ENCODE assay signal across 8 cellular contexts in genomic region chr16:87778830-87779579, GRCh38. TPM values are rescaled to one million over a fixed set of nuclear protein-coding genes. Genes with fewer than 3 reads are reported as not detected.
DNase-seq lines count a peak whose midpoint lies in the region; ATAC-seq, FAIRE-seq and TF ChIP-seq lines count a peak whose summit lies in the region.

No MANE protein-coding gene starts in this region.

- H3K27me3 ChIP-seq in GM06990 (replicated peaks; ENCODE audit: control insufficient read depth, insufficient read depth, low read length) (no peaks in the 10 kb centered on the region), pancreas (no peaks in the 10 kb centered on the region)

- H3K4me3 ChIP-seq in GM06990 (replicated peaks; ENCODE audit: low read depth, low read length) (no peak overlapping the region), NB4 (ENCODE audit: low read depth, low read length) (peak overlapping the region; percentile 61), pancreas (no peak overlapping the region)

- H3K4me3 Mint-ChIP-seq in HFFc6: peak overlapping the region; percentile 71
- peak overlapping the region; percentile 64 for H3K4me3 Mint-ChIP-seq in activated naive CD4-positive, alpha-beta T cell treated with anti-CD3 and anti-CD28 coated beads, Interleukin-2, amount 50 U/mL, for 24 hours
- peak overlapping the region; percentile 61 for H3K4me3 Mint-ChIP-seq in glutamatergic neuron (ENCODE audit: unreplicated experiment)
- no peak overlapping the region for H3K4me3 Mint-ChIP-seq in type B pancreatic cell

- peak; percentile 17 for TF ChIP-seq POLR2A in NB4 (IDR thresholded peaks at IDR 0.05; ENCODE audit: extremely low read depth, insufficient read length)

- H3K27ac Mint-ChIP-seq in HFFc6: peak overlapping the region; percentile 92
- peak overlapping the region; percentile 99 for H3K27ac Mint-ChIP-seq in activated naive CD4-positive, alpha-beta T cell treated with anti-CD3 and anti-CD28 coated beads, Interleukin-2, amount 50 U/mL, for 24 hours
- peak overlapping the region; percentile 98 for H3K27ac Mint-ChIP-seq in glutamatergic neuron (ENCODE audit: unreplicated experiment)
- peak overlapping the region; percentile 83 for H3K27ac Mint-ChIP-seq in type B pancreatic cell

- H3K27me3 Mint-ChIP-seq in HFFc6 (ENCODE audit: insufficient read depth): no peaks in the 10 kb centered on the region; the same call in 1 of the 2 replicates
- H3K27me3 Mint-ChIP-seq in activated naive CD4-positive, alpha-beta T cell treated with anti-CD3 and anti-CD28 coated beads, Interleukin-2, amount 50 U/mL, for 24 hours: no peaks in the 10 kb centered on the region
- peaks cover 5% of the 10 kb centered on the region for H3K27me3 Mint-ChIP-seq in glutamatergic neuron (ENCODE audit: unreplicated experiment)
- H3K27me3 Mint-ChIP-seq in type B pancreatic cell: no peaks in the 10 kb centered on the region

- peak; percentile 97 for DNase-seq in GM06990 (ENCODE audit: extremely low read depth, insufficient read length)
- DNase-seq in HFFc6: peak; percentile 90
- DNase-seq in NB4 (ENCODE audit: low read depth): peak; percentile 100
- peak; percentile 95 for DNase-seq in glutamatergic neuron
- DNase-seq in pancreas: peak; percentile 79 to 98 (median 92)
- peak; percentile 94 for DNase-seq in type B pancreatic cell (ENCODE audit: extremely low spot score, unreplicated experiment)

- WGBS in pancreas, 2 donors: 31 to 32% methylated on average over 41 of the region's 41 CpGs

- TF ChIP-seq CTCF in GM06990 (IDR thresholded peaks at IDR 0.05; ENCODE audit: insufficient read depth, low read length, poor library complexity, severe bottlenecking) (peak; percentile 97), HFFc6 (IDR thresholded peaks at IDR 0.05) (peak; percentile 100), NB4 (IDR thresholded peaks at IDR 0.05; ENCODE audit: low read depth, low read length) (peak; percentile 66), glutamatergic neuron (IDR thresholded peaks at IDR 0.05; ENCODE audit: partially characterized antibody, unreplicated experiment) (peak; percentile 99), pancreas (IDR thresholded peaks at IDR 0.05) (peak; percentile 97 to 100 (median 98)), type B pancreatic cell (conservative IDR thresholded peaks at IDR 0.05) (peak; percentile 99)

- intact Hi-C loops in pancreas (cut with DNase I): loop anchor here in 1 of 3 donors (10.0 kb wide), 1 partner anchor 126 kb away; no protein-coding TSS in a partner anchor

- H3K9me3 Mint-ChIP-seq in HFFc6: no peaks in the 10 kb centered on the region
- H3K9me3 Mint-ChIP-seq in activated naive CD4-positive, alpha-beta T cell treated with anti-CD3 and anti-CD28 coated beads, Interleukin-2, amount 50 U/mL, for 24 hours: no peaks in the 10 kb centered on the region
- H3K9me3 Mint-ChIP-seq in glutamatergic neuron (ENCODE audit: unreplicated experiment): peaks cover 7% of the 10 kb centered on the region
- no peaks in the 10 kb centered on the region for H3K9me3 Mint-ChIP-seq in type B pancreatic cell

- FAIRE-seq in pancreas (lab: Jason Lieb, UNC): no peak

- peaks cover 42% of the 10 kb centered on the region for H3K4me1 Mint-ChIP-seq in HFFc6 (ENCODE audit: low read depth)
- H3K4me1 Mint-ChIP-seq in activated naive CD4-positive, alpha-beta T cell treated with anti-CD3 and anti-CD28 coated beads, Interleukin-2, amount 50 U/mL, for 24 hours: peaks cover 43% of the 10 kb centered on the region
- peaks cover 9% of the 10 kb centered on the region for H3K4me1 Mint-ChIP-seq in glutamatergic neuron (ENCODE audit: low read depth, unreplicated experiment)
- H3K4me1 Mint-ChIP-seq in type B pancreatic cell (ENCODE audit: unreplicated experiment): peaks cover 8% of the 10 kb centered on the region

- ATAC-seq in SK-N-SH treated with all-trans-retinoic acid at 6 μM for 48 hours (peak; percentile 92), pancreas (peak; percentile 89 to 94 (median 92))

- H3K9me3 ChIP-seq in pancreas: no peaks in the 10 kb centered on the region

- peaks cover 3 to 6% (median 4%) of the 10 kb centered on the region in 3 donors for H3K4me1 ChIP-seq in pancreas

- no peaks in the 10 kb centered on the region for H3K36me3 ChIP-seq in GM06990 (ENCODE audit: control insufficient read depth, insufficient read depth, low read length)
- no peaks in the 10 kb centered on the region for H3K36me3 ChIP-seq in pancreas

- peak overlapping the region in 1 of 4 donors; percentile 37 for H3K27ac ChIP-seq in pancreas

- peaks cover 4% of the 10 kb centered on the region; the same call in 1 of the 2 replicates for H3K36me3 Mint-ChIP-seq in HFFc6 (ENCODE audit: low read depth)
- no peaks in the 10 kb centered on the region for H3K36me3 Mint-ChIP-seq in activated naive CD4-positive, alpha-beta T cell treated with anti-CD3 and anti-CD28 coated beads, Interleukin-2, amount 50 U/mL, for 24 hours
- no peaks in the 10 kb centered on the region for H3K36me3 Mint-ChIP-seq in glutamatergic neuron (ENCODE audit: unreplicated experiment)
- H3K36me3 Mint-ChIP-seq in type B pancreatic cell: no peaks in the 10 kb centered on the region

TF ChIP-seq in SK-N-SH treated with all-trans-retinoic acid at 6 μM for 48 hours, 23 proteins besides CTCF, POLR2A, EP300 and RAD21:
- TF ChIP-seq ZFP3 (CRISPR knock-in tag; IDR thresholded peaks at IDR 0.05): 0 out of 2 replicates have a peak, but pooled peaks have one; percentile 16
- no peak for TF ChIP-seq ISL1 (CRISPR knock-in tag; IDR thresholded peaks at IDR 0.05)
- peak; percentile 62; the same call in 1 of the 2 replicates for TF ChIP-seq TSHZ2 (CRISPR knock-in tag; IDR thresholded peaks at IDR 0.05)

RNA-seq across cellular contexts. Expression of gene KLHDC4, which starts 13.2 kb away (rescaled TPM):
- 10 to 100 TPM; 18.4 to 23.7 (median 21.7) TPM for total RNA-seq in HFFc6 (2021; fragmentation: NEBNext Ultra II Directional; extraction: Animal tissue kit (Norgen Biotek cat#: 25700))
- total RNA-seq in glutamatergic neuron (ENCODE audit: unreplicated experiment): 65.4 TPM
- total RNA-seq in pancreas: 10 to 100 TPM; 15.5 to 27.3 (median 25.2) TPM
- polyA plus RNA-seq in pancreas: 10 to 100 TPM; 79.3 to 82.1 TPM
- 34.4 and 43.4 TPM in 2 replicates for total RNA-seq in type B pancreatic cell (ENCODE audit: low replicate concordance)
